Comparison of ENCODE assay signal across 17 cellular contexts in genomic region chr2:112666764-112667122, GRCh38. TPM values are rescaled to one million over a fixed set of nuclear protein-coding genes. Genes with fewer than 3 reads are reported as not detected.
DNase-seq lines count a peak whose midpoint lies in the region; ATAC-seq and TF ChIP-seq lines count a peak whose summit lies in the region.
"Had no signal": no experiment of that assay in that cellular context is flagged by ENCODE, and none has a peak within 500 bp of the region (broad histone marks: within the 10 kb centered on the region; RNA-seq: fewer than 3 reads in every experiment).

No MANE protein-coding gene starts in this region.

- peaks cover 33% of the 10 kb centered on the region for H3K36me3 Mint-ChIP-seq in activated naive CD8-positive, alpha-beta T cell treated with anti-CD3 and anti-CD28 coated beads, Interleukin-2, amount 10 ng/mL, durations not matched to agents 7 days and 5 days
- peaks cover 21% of the 10 kb centered on the region for H3K36me3 Mint-ChIP-seq in activated naive CD8-positive, alpha-beta T cell treated with anti-CD3 and anti-CD28 coated beads for 36 hours
- peaks cover 31% of the 10 kb centered on the region for H3K36me3 Mint-ChIP-seq in type B pancreatic cell
- H3K36me3 Mint-ChIP-seq in CD8-positive, alpha-beta memory T cell: peaks cover 4 to 40% (median 19%) of the 10 kb centered on the region in 3 donors

- no peaks in the 10 kb centered on the region for H3K4me1 ChIP-seq in CD8-positive, alpha-beta memory T cell (ENCODE audit: insufficient read depth, low read length)

- H3K27me3 ChIP-seq in CD8-positive, alpha-beta memory T cell (ENCODE audit: insufficient read depth, low read length, poor library complexity, severe bottlenecking): no peaks in the 10 kb centered on the region

- no peak for DNase-seq in activated naive CD8-positive, alpha-beta T cell treated with anti-CD3 and anti-CD28 coated beads, Interleukin-2, amount 10 ng/mL, durations not matched to agents 7 days and 5 days
- DNase-seq in activated naive CD8-positive, alpha-beta T cell treated with anti-CD3 and anti-CD28 coated beads for 36 hours: no peak
- DNase-seq in OCI-M1 (lab: John Stamatoyannopoulos, UW): peak; percentile 66
- DNase-seq in epithelial cell of esophagus (ENCODE audit: low read depth): peak; percentile 35
- no peak for DNase-seq in type B pancreatic cell (ENCODE audit: extremely low spot score, unreplicated experiment)
- no peak for DNase-seq in CD8-positive, alpha-beta memory T cell
- no peak for DNase-seq in NCI-H345 treated with DMSO at 0.1 percent for 48 hours (lab: John Stamatoyannopoulos, UW; ENCODE audit: unreplicated experiment)
- DNase-seq in NCI-H510A (lab: John Stamatoyannopoulos, UW): no peak
- DNase-seq: activated CD4-positive, alpha-beta T cell treated with anti-CD3 and anti-CD28 coated beads, Interleukin-2, amount 50 U/mL, for 48 hours; activated gamma-delta T cell; cortex of kidney; hippocampal formation; Kasumi-1; NCI-H2081 treated with DMSO at 0.1 percent for 48 hours; SIG-M5; stimulated activated naive CD4-positive, alpha-beta T cell treated with Interleukin-2 at 50 U/mL for 16 hours had no signal

- no peak overlapping the region for H3K4me3 Mint-ChIP-seq in activated naive CD8-positive, alpha-beta T cell treated with anti-CD3 and anti-CD28 coated beads, Interleukin-2, amount 10 ng/mL, durations not matched to agents 7 days and 5 days
- H3K4me3 Mint-ChIP-seq in activated naive CD8-positive, alpha-beta T cell treated with anti-CD3 and anti-CD28 coated beads for 36 hours: no peak overlapping the region
- no peak overlapping the region for H3K4me3 Mint-ChIP-seq in type B pancreatic cell
- H3K4me3 Mint-ChIP-seq in CD8-positive, alpha-beta memory T cell: no peak overlapping the region

- ATAC-seq in activated naive CD8-positive, alpha-beta T cell treated with anti-CD3 and anti-CD28 coated beads, Interleukin-2, amount 10 ng/mL, durations not matched to agents 7 days and 5 days (ENCODE audit: low read depth): no peak

- TF ChIP-seq CTCF in epithelial cell of esophagus (IDR thresholded peaks at IDR 0.05; ENCODE audit: insufficient read depth, low read depth, low read length, missing control alignments): no peak
- no peak for TF ChIP-seq CTCF in type B pancreatic cell (conservative IDR thresholded peaks at IDR 0.05)

- CTCF ChIA-PET in CD8-positive, alpha-beta memory T cell (lab: Charles Lee): interaction anchor here (1.2 to 2.4 kb wide), 2 partner anchors 23 to 41 kb away, joined by 5 to 9 read pairs; no protein-coding TSS in a partner anchor

- H3K27me3 Mint-ChIP-seq in activated naive CD8-positive, alpha-beta T cell treated with anti-CD3 and anti-CD28 coated beads, Interleukin-2, amount 10 ng/mL, durations not matched to agents 7 days and 5 days: no peaks in the 10 kb centered on the region
- H3K27me3 Mint-ChIP-seq in activated naive CD8-positive, alpha-beta T cell treated with anti-CD3 and anti-CD28 coated beads for 36 hours: no peaks in the 10 kb centered on the region
- no peaks in the 10 kb centered on the region for H3K27me3 Mint-ChIP-seq in type B pancreatic cell
- H3K27me3 Mint-ChIP-seq in CD8-positive, alpha-beta memory T cell: peaks cover 0 to 4% of the 10 kb centered on the region in 2 donors

- POLR2A ChIA-PET in activated naive CD8-positive, alpha-beta T cell treated with anti-CD3 and anti-CD28 coated beads, Interleukin-2, amount 10 ng/mL, durations not matched to agents 7 days and 5 days (lab: Charles Lee): no interaction called here
- POLR2A ChIA-PET in CD8-positive, alpha-beta memory T cell (lab: Charles Lee): interaction anchor here (0.8 kb wide), 1 partner anchor 20 kb away, joined by 4 read pairs; the partner anchor contains the start of gene SLC20A1

- H3K27ac ChIP-seq in CD8-positive, alpha-beta memory T cell (ENCODE audit: low read depth, low read length): no peak overlapping the region
- H3K27ac ChIP-seq: skin epidermis had no signal

- peak overlapping the region; percentile 8 for H3K27ac Mint-ChIP-seq in activated naive CD8-positive, alpha-beta T cell treated with anti-CD3 and anti-CD28 coated beads, Interleukin-2, amount 10 ng/mL, durations not matched to agents 7 days and 5 days
- H3K27ac Mint-ChIP-seq in activated naive CD8-positive, alpha-beta T cell treated with anti-CD3 and anti-CD28 coated beads for 36 hours: no peak overlapping the region
- H3K27ac Mint-ChIP-seq in type B pancreatic cell: peak overlapping the region; percentile 86
- peak overlapping the region in 3 of 8 donors; percentile 52 to 76 (median 63) for H3K27ac Mint-ChIP-seq in CD8-positive, alpha-beta memory T cell

- H3K4me3 ChIP-seq in epithelial cell of esophagus (ENCODE audit: low read length): no peak overlapping the region
- H3K4me3 ChIP-seq in CD8-positive, alpha-beta memory T cell (ENCODE audit: low read length): no peak overlapping the region
- H3K4me3 ChIP-seq: skin epidermis had no signal

- peaks cover 19% of the 10 kb centered on the region for H3K4me1 Mint-ChIP-seq in activated naive CD8-positive, alpha-beta T cell treated with anti-CD3 and anti-CD28 coated beads, Interleukin-2, amount 10 ng/mL, durations not matched to agents 7 days and 5 days
- H3K4me1 Mint-ChIP-seq in activated naive CD8-positive, alpha-beta T cell treated with anti-CD3 and anti-CD28 coated beads for 36 hours: peaks cover 4% of the 10 kb centered on the region
- no peaks in the 10 kb centered on the region for H3K4me1 Mint-ChIP-seq in type B pancreatic cell (ENCODE audit: unreplicated experiment)
- peaks cover 15 to 32% (median 26%) of the 10 kb centered on the region in 3 donors for H3K4me1 Mint-ChIP-seq in CD8-positive, alpha-beta memory T cell

- no peaks in the 10 kb centered on the region for H3K9me3 Mint-ChIP-seq in activated naive CD8-positive, alpha-beta T cell treated with anti-CD3 and anti-CD28 coated beads, Interleukin-2, amount 10 ng/mL, durations not matched to agents 7 days and 5 days
- no peaks in the 10 kb centered on the region for H3K9me3 Mint-ChIP-seq in activated naive CD8-positive, alpha-beta T cell treated with anti-CD3 and anti-CD28 coated beads for 36 hours
- no peaks in the 10 kb centered on the region for H3K9me3 Mint-ChIP-seq in type B pancreatic cell
- no peaks in the 10 kb centered on the region for H3K9me3 Mint-ChIP-seq in CD8-positive, alpha-beta memory T cell

- H3K36me3 ChIP-seq in CD8-positive, alpha-beta memory T cell (ENCODE audit: insufficient read depth, low read length): peaks cover 11% of the 10 kb centered on the region

- no peaks in the 10 kb centered on the region for H3K9me3 ChIP-seq in CD8-positive, alpha-beta memory T cell (ENCODE audit: low read length)

RNA-seq across cellular contexts. Expression of gene SLC20A1, which starts 21.0 kb away (rescaled TPM):
- total RNA-seq in activated naive CD8-positive, alpha-beta T cell treated with anti-CD3 and anti-CD28 coated beads, Interleukin-2, amount 10 ng/mL, durations not matched to agents 7 days and 5 days: 100 to 1,000 TPM; 105 to 113 TPM
- 10 to 100 TPM; 81.8 to 84.6 TPM for total RNA-seq in activated naive CD8-positive, alpha-beta T cell treated with anti-CD3 and anti-CD28 coated beads for 36 hours
- total RNA-seq in type B pancreatic cell (ENCODE audit: low replicate concordance): 50.3 and 63.9 TPM in 2 replicates
- 100 to 1,000 TPM; 102 to 105 TPM for total RNA-seq in CD8-positive, alpha-beta memory T cell
- 68.0 TPM for polyA plus RNA-seq in CD8-positive, alpha-beta memory T cell

RNA-seq across cellular contexts. Expression of gene NT5DC4, which starts 54.1 kb away (rescaled TPM):
- not detected for total RNA-seq in activated naive CD8-positive, alpha-beta T cell treated with anti-CD3 and anti-CD28 coated beads, Interleukin-2, amount 10 ng/mL, durations not matched to agents 7 days and 5 days
- total RNA-seq in activated naive CD8-positive, alpha-beta T cell treated with anti-CD3 and anti-CD28 coated beads for 36 hours: not detected
- not detected in 2 replicates for total RNA-seq in type B pancreatic cell (ENCODE audit: low replicate concordance)
- not detected for total RNA-seq in CD8-positive, alpha-beta memory T cell
- polyA plus RNA-seq in CD8-positive, alpha-beta memory T cell: not detected

Comparison
In these comparisons a context has a peak if more than half of its experiments do, and no peak if none do; other contexts are left out.
1. DNase-seq: peak in OCI-M1 (single experiment) and epithelial cell of esophagus (single experiment); none in activated naive CD8-positive, alpha-beta T cell treated with anti-CD3 and anti-CD28 coated beads, Interleukin-2, amount 10 ng/mL, durations not matched to agents 7 days and 5 days (single experiment), activated naive CD8-positive, alpha-beta T cell treated with anti-CD3 and anti-CD28 coated beads for 36 hours (single experiment), type B pancreatic cell (single experiment), CD8-positive, alpha-beta memory T cell (0 of 5), NCI-H345 treated with DMSO at 0.1 percent for 48 hours (single experiment) and NCI-H510A (single experiment).